Comparison of ENCODE assay signal across 23 cellular contexts in the genomic region with DNA sequence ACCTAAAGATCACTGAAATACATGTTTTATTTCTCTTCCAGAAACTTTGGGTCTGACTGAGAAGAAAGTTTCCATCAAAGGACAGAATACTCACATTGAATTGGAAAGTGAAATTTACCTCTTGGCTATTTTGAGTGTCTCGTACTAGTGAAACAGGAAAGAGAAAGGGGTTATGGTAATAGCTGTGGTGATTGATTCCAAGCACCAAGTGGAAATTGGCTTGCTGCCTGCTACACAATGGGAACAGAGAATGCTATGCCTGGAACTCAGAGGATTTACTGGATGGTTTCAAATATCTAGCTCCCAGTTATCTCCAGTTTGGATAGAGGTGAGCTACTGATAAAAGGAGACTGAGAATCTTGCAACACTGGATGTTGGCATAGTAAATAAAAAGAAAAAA.
A peak's percentile ranks its signal among the peaks of the same experiment; 100 is the strongest.
DNase-seq lines count a peak whose midpoint lies in the region; ATAC-seq, FAIRE-seq and TF ChIP-seq lines count a peak whose summit lies in the region.
"Had no signal": no experiment of that assay in that cellular context is flagged by ENCODE, and none has a peak within 500 bp of the region (broad histone marks: within the 10 kb centered on the region; RNA-seq: fewer than 3 reads in every experiment).

No MANE protein-coding gene starts in this region.

- 0 out of 2 replicates have a peak, but pooled peaks cover 3% of the 10 kb centered on the region for H3K4me1 Mint-ChIP-seq in WTC11

- H3K27ac Mint-ChIP-seq in WTC11: 0 out of 2 replicates have a peak overlapping the region, but pooled peaks have one; percentile 6
- H3K27ac Mint-ChIP-seq: natural killer cell treated with Interleukin-12 subunit alpha and Interleukin-12 subunit beta and Interleukin-15 and Interleukin-18, amount 100 ng/mL, for 72 hours; T-helper 2 cell treated with Interferon-gamma antibody and Interleukin-4, amounts not matched to agents 5 μg/mL and 100 μg/mL, for 36 hours had no signal

- no peak for TF ChIP-seq CTCF in WTC11 (IDR thresholded peaks at IDR 0.05)

- H3K27me3 Mint-ChIP-seq in WTC11 (ENCODE audit: low read depth): no peaks in the 10 kb centered on the region
- H3K27me3 Mint-ChIP-seq: natural killer cell treated with Interleukin-12 subunit alpha and Interleukin-12 subunit beta and Interleukin-15 and Interleukin-18, amount 100 ng/mL, for 72 hours had no signal

- POLR2A ChIA-PET in WTC11 (lab: Charles Lee): no interaction called here

- H3K36me3 Mint-ChIP-seq in WTC11: peaks cover 6% of the 10 kb centered on the region

- CTCF ChIA-PET in WTC11 (lab: Charles Lee): interaction anchor here (1.2 kb wide), 1 partner anchor 493 kb away, joined by 6 read pairs; a partner anchor contains a TSS

- no peak for DNase-seq in GM12892 (ENCODE audit: insufficient read length)
- DNase-seq in WTC11 (ENCODE audit: low spot score): no peak
- DNase-seq in iPS-NIHi11 (ENCODE audit: low spot score): peak; percentile 10
- DNase-seq in cerebellum (ENCODE audit: low spot score): no peak
- DNase-seq in NCI-H82 (lab: John Stamatoyannopoulos, UW): no peak
- DNase-seq: GM23248, left cardiac atrium, MG63, NCI-H1417 treated with DMSO at 0.1 percent for 48 hours, NCI-H2107, NCI-H526, posterior cingulate gyrus, RPMI8226, sigmoid colon, upper lobe of right lung, WERI-Rb-1 had no signal

- no peak overlapping the region for H3K4me3 Mint-ChIP-seq in WTC11
- H3K4me3 Mint-ChIP-seq: natural killer cell treated with Interleukin-12 subunit alpha and Interleukin-12 subunit beta and Interleukin-15 and Interleukin-18, amount 100 ng/mL, for 72 hours; T-helper 2 cell treated with Interferon-gamma antibody and Interleukin-4, amounts not matched to agents 5 μg/mL and 100 μg/mL, for 36 hours had no signal

- ATAC-seq in HG02870 (IDR thresholded peaks at IDR 0.05; ENCODE audit: unreplicated experiment): peak; percentile 72
- peak; percentile 46 for ATAC-seq in WTC11
- ATAC-seq in HG02678 (IDR thresholded peaks at IDR 0.05; ENCODE audit: unreplicated experiment): no peak
- no peak for ATAC-seq in GM21619 (IDR thresholded peaks at IDR 0.05; ENCODE audit: unreplicated experiment)
- ATAC-seq: left cardiac atrium; natural killer cell treated with Interleukin-12 subunit alpha and Interleukin-12 subunit beta and Interleukin-15 and Interleukin-18, amount 100 ng/mL, for 72 hours; SK-N-SH treated with all-trans-retinoic acid at 6 μM for 48 hours; upper lobe of right lung had no signal

- H3K9me3 Mint-ChIP-seq in WTC11: peaks cover 10% of the 10 kb centered on the region

- no peak for TF ChIP-seq POLR2A in GM12892 (IDR thresholded peaks at IDR 0.05; ENCODE audit: low read depth, low read length)

- FAIRE-seq in GM12892 (lab: Jason Lieb, UNC): peak; percentile 33
- FAIRE-seq: endometrium had no signal

TF ChIP-seq in WTC11, 78 proteins besides CTCF, POLR2A, EP300 and RAD21:
- TF ChIP-seq TEAD1 (CRISPR knock-in tag; IDR thresholded peaks at IDR 0.05) (no peak), ZNF138 (CRISPR knock-in tag; conservative IDR thresholded peaks at IDR 0.05) (no peak)

Comparison
In these comparisons a context has a peak if more than half of its experiments do, and no peak if none do; other contexts are left out.
1. ATAC-seq: peak in HG02870 (single experiment) and WTC11 (single experiment); none in HG02678 (single experiment) and GM21619 (single experiment).